In genomic region chr17:18246880-18247612, GRCh38 we compare ENCODE assay signal across 2 cellular contexts.
TF ChIP-seq lines count a peak whose summit lies in the region.

No MANE protein-coding gene starts in this region.

TF ChIP-seq in PFSK-1, 5 proteins besides CTCF, POLR2A, EP300 and RAD21:
- TF ChIP-seq FOXP2 (optimal IDR thresholded peaks at IDR 0.05; ENCODE audit: borderline replicate concordance, extremely low read depth, extremely low read length, insufficient read depth), result peak; percentile 20
- no peak for TF ChIP-seq TAF1 (IDR thresholded peaks at IDR 0.05; ENCODE audit: borderline replicate concordance, insufficient read depth, low read length)

TF ChIP-seq in H1, 55 proteins besides CTCF, POLR2A, EP300 and RAD21:
- peak; percentile 93; the same call in 1 of the 2 replicates for TF ChIP-seq RBBP5 (IDR thresholded peaks at IDR 0.05; ENCODE audit: borderline replicate concordance, low read depth, low read length)
- no peak for TF ChIP-seq SIX5 (IDR thresholded peaks at IDR 0.05; ENCODE audit: low read depth, low read length)
- peak; percentile 51; the same call in 1 of the 2 replicates for TF ChIP-seq TAF1 (IDR thresholded peaks at IDR 0.05; ENCODE audit: low read depth, low read length)
- peak; percentile 71 for TF ChIP-seq TAF7 (optimal IDR thresholded peaks at IDR 0.05; ENCODE audit: borderline replicate concordance, low read depth, low read length)
- TF ChIP-seq SAP30 (IDR thresholded peaks at IDR 0.05; ENCODE audit: insufficient read depth, insufficient replicate concordance, low read length), result peak; percentile 22
- TF ChIP-seq ASH2L (IDR thresholded peaks at IDR 0.05; ENCODE audit: low read length), result peak; percentile 92
- no peak for TF ChIP-seq JUND (IDR thresholded peaks at IDR 0.05; ENCODE audit: low read length)
- TF ChIP-seq KDM4A (IDR thresholded peaks at IDR 0.05; ENCODE audit: low read depth, low read length, severe bottlenecking), result peak; percentile 32
- peak; percentile 36; the same call in 1 of the 2 replicates for TF ChIP-seq YY1 (IDR thresholded peaks at IDR 0.05; ENCODE audit: low read depth, low read length)
- peak; percentile 82 for TF ChIP-seq NANOG (IDR thresholded peaks at IDR 0.05; ENCODE audit: insufficient read depth, low read depth, low read length, poor library complexity, severe bottlenecking)
- TF ChIP-seq EGR1 (IDR thresholded peaks at IDR 0.05; ENCODE audit: borderline replicate concordance, low read depth, low read length), result no peak
- TF ChIP-seq MAX (IDR thresholded peaks at IDR 0.05), result peak; percentile 41; the same call in 1 of the 2 replicates
- peak; percentile 66; the same call in 1 of the 2 replicates for TF ChIP-seq TBP (IDR thresholded peaks at IDR 0.05; ENCODE audit: low read depth, low read length)
- peak in 1 of 2 experiments; percentile 48; a peak in 2 of 4 replicates for TF ChIP-seq SIN3A (conservative IDR thresholded peaks at IDR 0.05 in 1 of 2, IDR thresholded peaks at IDR 0.05 in 1 of 2; ENCODE audit: low read depth in 1 of 2, low read length in 2 of 2)
- peak; percentile 66 for TF ChIP-seq PHF8 (conservative IDR thresholded peaks at IDR 0.05; ENCODE audit: low read depth, low read length)
- peak; percentile 39 for TF ChIP-seq POLR2AphosphoS5 (IDR thresholded peaks at IDR 0.05; ENCODE audit: low read depth, low read length)
- TF ChIP-seq BRCA1 (IDR thresholded peaks at IDR 0.05; ENCODE audit: low read depth, low read length), result no peak
- TF ChIP-seq, protein P1, sequence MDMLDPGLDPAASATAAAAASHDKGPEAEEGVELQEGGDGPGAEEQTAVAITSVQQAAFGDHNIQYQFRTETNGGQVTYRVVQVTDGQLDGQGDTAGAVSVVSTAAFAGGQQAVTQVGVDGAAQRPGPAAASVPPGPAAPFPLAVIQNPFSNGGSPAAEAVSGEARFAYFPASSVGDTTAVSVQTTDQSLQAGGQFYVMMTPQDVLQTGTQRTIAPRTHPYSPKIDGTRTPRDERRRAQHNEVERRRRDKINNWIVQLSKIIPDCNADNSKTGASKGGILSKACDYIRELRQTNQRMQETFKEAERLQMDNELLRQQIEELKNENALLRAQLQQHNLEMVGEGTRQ (IDR thresholded peaks at IDR 0.05; ENCODE audit: low read length), result no peak
TF ChIP-seq in H1: peak in this region for 13.
